8 cellular contexts compared by ENCODE assay signal in genomic region chr2:61763605-61764034, GRCh38.
DNase-seq lines count a peak whose midpoint lies in the region; ATAC-seq and TF ChIP-seq lines count a peak whose summit lies in the region.

No MANE protein-coding gene starts in this region.

- no peaks in the 10 kb centered on the region for H3K36me3 ChIP-seq in gastroesophageal sphincter

- H3K4me3 ChIP-seq in AG04450 (ENCODE audit: low read depth, low read length): peak overlapping the region; percentile 82
- peak overlapping the region; percentile 61 for H3K4me3 ChIP-seq in gastroesophageal sphincter

- H3K9me3 Mint-ChIP-seq in activated T-helper 2 cell treated with anti-CD3 and anti-CD28 coated beads, Interferon-gamma antibody, Interleukin-2, Interleukin-4, amounts not matched to agents 10 μg/mL and 5 μg/mL and 100 μg/mL, durations not matched to agents 14 hours and 24 hours and 36 hours: peaks cover 5% of the 10 kb centered on the region
- peaks cover 22% of the 10 kb centered on the region for H3K9me3 Mint-ChIP-seq in nephron progenitor cell

- H3K36me3 Mint-ChIP-seq in activated T-helper 2 cell treated with anti-CD3 and anti-CD28 coated beads, Interferon-gamma antibody, Interleukin-2, Interleukin-4, amounts not matched to agents 10 μg/mL and 5 μg/mL and 100 μg/mL, durations not matched to agents 14 hours and 24 hours and 36 hours (ENCODE audit: low read depth): peaks cover 5% of the 10 kb centered on the region
- peaks cover 7% of the 10 kb centered on the region for H3K36me3 Mint-ChIP-seq in nephron progenitor cell (ENCODE audit: low read depth)

- H3K9me3 ChIP-seq in AG04450 (ENCODE audit: control insufficient read depth, insufficient read depth, low read length) (peaks cover 7% of the 10 kb centered on the region), gastroesophageal sphincter (no peaks in the 10 kb centered on the region)

- POLR2A ChIA-PET in AG04450 (lab: Yijun Ruan, JAX): interaction anchor here (0.6 to 1.5 kb wide), 5 partner anchors 90 to 586 kb away, joined by 3 to 10 read pairs (median 4); partner anchors contain the start of genes FAM161A and XPO1

- H3K27me3 Mint-ChIP-seq in activated T-helper 2 cell treated with anti-CD3 and anti-CD28 coated beads, Interferon-gamma antibody, Interleukin-2, Interleukin-4, amounts not matched to agents 10 μg/mL and 5 μg/mL and 100 μg/mL, durations not matched to agents 14 hours and 24 hours and 36 hours (ENCODE audit: low read depth): no peaks in the 10 kb centered on the region
- H3K27me3 Mint-ChIP-seq in nephron progenitor cell (ENCODE audit: low read depth, poor library complexity): peaks cover 5% of the 10 kb centered on the region

- DNase-seq in AG04450 (ENCODE audit: low read depth, low spot score): peak; percentile 62
- DNase-seq in NCI-H2171 treated with DMSO at 0.1 percent for 48 hours (lab: John Stamatoyannopoulos, UW): peak; percentile 93
- DNase-seq in activated T-helper 2 cell treated with anti-CD3 and anti-CD28 coated beads, Interferon-gamma antibody, Interleukin-2, Interleukin-4, amounts not matched to agents 10 μg/mL and 5 μg/mL and 100 μg/mL, durations not matched to agents 14 hours and 24 hours and 36 hours (ENCODE audit: low spot score): no peak
- peak; percentile 71 for DNase-seq in nephron progenitor cell

- H3K27ac ChIP-seq in AG04450 (ENCODE audit: low read depth, low read length) (peak overlapping the region; percentile 100), gastroesophageal sphincter (peak overlapping the region; percentile 92 to 95 (median 94))

- TF ChIP-seq CTCF in AG04450 (IDR thresholded peaks at IDR 0.05; ENCODE audit: low read depth, low read length) (peak; percentile 33; the same call in 1 of the 2 replicates), GM12874 (IDR thresholded peaks at IDR 0.05; ENCODE audit: insufficient read depth, low read depth, low read length) (0 out of 2 replicates have a peak, but pooled peaks have one; percentile 5), gastroesophageal sphincter (IDR thresholded peaks at IDR 0.05) (peak in 2 of 4 experiments; percentile 7 to 44), nephron progenitor cell (IDR thresholded peaks at IDR 0.05) (no peak)

- TF ChIP-seq EP300 in gastroesophageal sphincter (IDR thresholded peaks at IDR 0.05): no peak

- H3K4me3 Mint-ChIP-seq in activated T-helper 2 cell treated with anti-CD3 and anti-CD28 coated beads, Interferon-gamma antibody, Interleukin-2, Interleukin-4, amounts not matched to agents 10 μg/mL and 5 μg/mL and 100 μg/mL, durations not matched to agents 14 hours and 24 hours and 36 hours (ENCODE audit: low read depth): peak overlapping the region; percentile 89
- H3K4me3 Mint-ChIP-seq in nephron progenitor cell: peak overlapping the region; percentile 95

- 0 to 2% methylated on average over 16 to 17 of the region's 23 CpGs for WGBS in gastroesophageal sphincter (ENCODE audit: low coverage in 1 of 2), 2 donors

- peaks cover 15% of the 10 kb centered on the region for H3K4me1 Mint-ChIP-seq in activated T-helper 2 cell treated with anti-CD3 and anti-CD28 coated beads, Interferon-gamma antibody, Interleukin-2, Interleukin-4, amounts not matched to agents 10 μg/mL and 5 μg/mL and 100 μg/mL, durations not matched to agents 14 hours and 24 hours and 36 hours (ENCODE audit: low read depth)
- H3K4me1 Mint-ChIP-seq in nephron progenitor cell: peaks cover 17% of the 10 kb centered on the region

- H3K27me3 ChIP-seq in AG04450 (ENCODE audit: control insufficient read depth, insufficient read depth, low read length) (no peaks in the 10 kb centered on the region), gastroesophageal sphincter (no peaks in the 10 kb centered on the region)

- no peak for TF ChIP-seq POLR2A in gastroesophageal sphincter (IDR thresholded peaks at IDR 0.05)

- peaks cover 0 to 12% (median 0%) of the 10 kb centered on the region in 3 donors for H3K4me1 ChIP-seq in gastroesophageal sphincter

- intact Hi-C loops in activated T-helper 2 cell treated with anti-CD3 and anti-CD28 coated beads, Interferon-gamma antibody, Interleukin-2, Interleukin-4, amounts not matched to agents 10 μg/mL and 5 μg/mL and 100 μg/mL, durations not matched to agents 14 hours and 24 hours and 36 hours (cut with micrococcal nuclease): loop anchor here (1.0 to 10.0 kb wide), 8 partner anchors 69 to 586 kb away; partner anchors contain the start of genes B3GNT2, CCT4, COMMD1 and FAM161A

- H3K27ac Mint-ChIP-seq in activated T-helper 2 cell treated with anti-CD3 and anti-CD28 coated beads, Interferon-gamma antibody, Interleukin-2, Interleukin-4, amounts not matched to agents 10 μg/mL and 5 μg/mL and 100 μg/mL, durations not matched to agents 14 hours and 24 hours and 36 hours: peak overlapping the region; percentile 94
- peak overlapping the region; percentile 100 for H3K27ac Mint-ChIP-seq in nephron progenitor cell

- CTCF ChIA-PET in AG04450 (lab: Charles Lee): interaction anchor here (0.6 kb wide), 1 partner anchor 283 kb away, joined by 3 read pairs; no protein-coding TSS in a partner anchor

- ATAC-seq in HG02973 (IDR thresholded peaks at IDR 0.05; ENCODE audit: unreplicated experiment) (peak; percentile 18), gastroesophageal sphincter (peak; percentile 83), GM18519 (IDR thresholded peaks at IDR 0.05; ENCODE audit: low FRiP score, unreplicated experiment) (no peak)
